In the genomic region with DNA sequence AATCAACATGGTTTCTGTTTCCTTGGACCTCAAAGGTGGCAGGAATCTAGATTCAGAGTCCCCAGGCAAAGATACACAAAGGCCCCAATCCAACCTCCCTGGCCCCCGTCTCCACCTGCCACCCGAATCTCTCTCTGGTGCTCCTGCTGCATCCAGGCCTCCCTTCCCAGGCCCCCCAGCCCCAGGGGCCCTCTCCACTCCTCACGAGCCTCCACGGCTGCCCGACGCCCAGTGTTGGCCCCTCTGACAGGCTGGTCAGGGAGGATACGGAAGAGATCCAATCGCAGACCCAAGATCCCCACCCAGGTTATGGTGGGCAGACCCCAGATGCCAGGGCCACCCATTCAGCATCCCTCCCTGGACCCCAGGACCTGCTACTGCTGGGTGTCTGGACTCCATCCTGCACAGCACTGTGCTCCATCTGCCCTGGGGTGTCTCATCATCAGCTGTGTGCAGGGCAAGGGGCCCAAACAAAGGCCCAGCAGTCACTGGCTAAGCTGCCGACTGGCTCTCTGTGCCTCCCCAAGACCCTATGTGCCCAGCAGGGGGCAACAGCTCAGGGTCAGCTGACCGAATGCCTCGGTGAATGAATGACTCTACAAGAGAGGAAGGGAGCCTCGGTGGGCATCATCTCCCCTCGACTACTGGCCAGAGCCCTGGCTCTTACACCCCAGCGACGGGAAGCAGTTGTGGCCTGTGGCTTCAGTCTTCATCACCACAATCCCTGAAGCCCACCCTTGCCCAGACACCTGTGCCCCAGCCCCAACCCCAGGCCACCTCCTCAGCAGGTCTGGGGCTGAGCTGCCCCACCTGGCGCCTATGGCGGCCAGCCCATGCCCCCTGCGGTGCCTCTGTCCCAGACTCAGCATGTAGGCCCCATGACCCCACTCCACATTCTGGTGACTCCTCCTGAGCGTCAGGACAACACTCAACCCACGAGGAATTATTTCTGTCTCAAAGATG, we compare ENCODE assay signal across 17 cellular contexts. TPM values are rescaled to one million over a fixed set of nuclear protein-coding genes. Genes with fewer than 3 reads are reported as not detected.
DNase-seq lines count a peak whose midpoint lies in the region; ATAC-seq and TF ChIP-seq lines count a peak whose summit lies in the region.
"Had no signal": no experiment of that assay in that cellular context is flagged by ENCODE, and none has a peak within 500 bp of the region (broad histone marks: within the 10 kb centered on the region; RNA-seq: fewer than 3 reads in every experiment).

No MANE protein-coding gene starts in this region.

- no peaks in the 10 kb centered on the region for H3F3A ChIP-seq in GM23338 (replicated peaks; ENCODE audit: low read depth)

- H3K36me3 ChIP-seq in stomach smooth muscle (ENCODE audit: control insufficient read depth in 2 of 2, insufficient read depth in 2 of 2, low read length in 2 of 2) (peaks cover 17 to 23% of the 10 kb centered on the region in 2 donors), GM23338 (ENCODE audit: insufficient read depth) (no peaks in the 10 kb centered on the region)

- TF ChIP-seq CTCF in GM23338 (conservative IDR thresholded peaks at IDR 0.05; ENCODE audit: low read depth in 2 of 2): peak in 1 of 2 experiments; percentile 38; a peak in 1 of 4 replicates

- H3K4me3 ChIP-seq in stomach smooth muscle (ENCODE audit: low read length in 2 of 2) (no peak overlapping the region), GM23338 (no peak overlapping the region)
- H3K4me3 ChIP-seq: testis had no signal

- intact Hi-C loops in left ventricle myocardium superior (cut with micrococcal nuclease): no loop called here

- H3K27ac Mint-ChIP-seq in T-helper 17 cell (peak overlapping the region; percentile 39), GM23338 (no peak overlapping the region)

- no peaks in the 10 kb centered on the region for H3K27me3 Mint-ChIP-seq in T-helper 17 cell
- peaks cover 5% of the 10 kb centered on the region for H3K27me3 Mint-ChIP-seq in GM23338 (ENCODE audit: insufficient read depth, low read depth, poor library complexity)

- H3K27ac ChIP-seq in stomach smooth muscle (ENCODE audit: low read length) (peak overlapping the region; percentile 87), GM23338 (ENCODE audit: low read depth) (no peak overlapping the region)
- H3K27ac ChIP-seq: 22Rv1, epithelial cell of prostate, testis had no signal

- ATAC-seq in T-helper 17 cell: no peak
- no peak for ATAC-seq in left ventricle myocardium superior
- no peak for ATAC-seq in GM23338
- no peak for ATAC-seq in GM18511 (IDR thresholded peaks at IDR 0.05; ENCODE audit: unreplicated experiment)

- H3K9me2 ChIP-seq in GM23338 (ENCODE audit: insufficient read depth): no peaks in the 10 kb centered on the region

- peak; percentile 23 for DNase-seq in DMS 273 (lab: John Stamatoyannopoulos, UW; ENCODE audit: unreplicated experiment)
- DNase-seq in DMS 273 treated with DMSO at 0.1 percent for 48 hours (lab: John Stamatoyannopoulos, UW): no peak
- DNase-seq in T-helper 17 cell: no peak
- DNase-seq in left ventricle myocardium superior: peak; percentile 29
- DNase-seq in GM23338 (ENCODE audit: low spot score): no peak
- no peak for DNase-seq in inferior parietal cortex (ENCODE audit: extremely low spot score)
- DNase-seq: Caco-2, NCI-H1417 treated with DMSO at 0.1 percent for 48 hours, SIG-M5, testis had no signal

- H3K36me3 Mint-ChIP-seq in T-helper 17 cell (ENCODE audit: low read depth): no peaks in the 10 kb centered on the region
- H3K36me3 Mint-ChIP-seq in GM23338 (ENCODE audit: low read depth): no peaks in the 10 kb centered on the region

- no peaks in the 10 kb centered on the region for H3K9me3 ChIP-seq in T-helper 17 cell (ENCODE audit: control insufficient read depth, low read length, poor library complexity, severe bottlenecking)
- no peaks in the 10 kb centered on the region for H3K9me3 ChIP-seq in stomach smooth muscle (ENCODE audit: control insufficient read depth in 2 of 2, low read length in 2 of 2)
- H3K9me3 ChIP-seq: Caco-2, testis had no signal

- H3K4me1 ChIP-seq in stomach smooth muscle (ENCODE audit: control insufficient read depth, insufficient read depth, low read length) (peaks cover 78% of the 10 kb centered on the region), GM23338 (ENCODE audit: insufficient read depth) (no peaks in the 10 kb centered on the region)
- H3K4me1 ChIP-seq: testis had no signal

- peaks cover 28% of the 10 kb centered on the region for H3K4me1 Mint-ChIP-seq in T-helper 17 cell
- H3K4me1 Mint-ChIP-seq in GM23338: peaks cover 9% of the 10 kb centered on the region

- H4K20me1 ChIP-seq in GM23338 (replicated peaks; ENCODE audit: insufficient read depth): no peaks in the 10 kb centered on the region

- H3K9ac ChIP-seq in stomach smooth muscle (ENCODE audit: low read length in 2 of 2): peak overlapping the region in 1 of 2 donors; percentile 28

- H2AFZ ChIP-seq in GM23338: no peak overlapping the region

- H3K4me2 ChIP-seq in GM23338: no peak overlapping the region

- no peaks in the 10 kb centered on the region for H3K9me3 Mint-ChIP-seq in GM23338

- H3K27me3 ChIP-seq in stomach smooth muscle (ENCODE audit: control insufficient read depth in 1 of 2, insufficient read depth in 2 of 2, low read length in 2 of 2): no peaks in the 10 kb centered on the region
- no peaks in the 10 kb centered on the region for H3K27me3 ChIP-seq in GM23338 (ENCODE audit: insufficient read depth)
- H3K27me3 ChIP-seq: testis had no signal

- H3K4me3 Mint-ChIP-seq in T-helper 17 cell (no peak overlapping the region), GM23338 (no peak overlapping the region)

- no peaks in the 10 kb centered on the region for H3K79me2 ChIP-seq in GM23338 (replicated peaks; ENCODE audit: insufficient read depth)

TF ChIP-seq in GM23338, 12 proteins besides CTCF, POLR2A, EP300 and RAD21 (continues in another document):
- no peak for TF ChIP-seq NANOG (IDR thresholded peaks at IDR 0.05; ENCODE audit: borderline replicate concordance)

RNA-seq across cellular contexts. Expression of gene GPR17, which starts 2.0 kb away (rescaled TPM):
- total RNA-seq in T-helper 17 cell: not detected
- 0.25 TPM for total RNA-seq in left ventricle myocardium superior
- total RNA-seq in GM23338 (2014; rRNA removed; shearing (Covaris generic)): not detected in 2 replicates
- polyA plus RNA-seq in GM23338 (2016; fragmentation: Nextera tagmentation; extraction: Ambion mirVana): not detected in 2 replicates
- total RNA-seq: bronchial epithelial cell, Caco-2, H1, mononuclear cell had no signal

RNA-seq across cellular contexts. Expression of gene LIMS2, which starts 31.4 kb away (rescaled TPM):
- total RNA-seq in T-helper 17 cell (1 to 10 TPM; 2.9 to 7.7 TPM), left ventricle myocardium superior (274 TPM)
- 1.3 and 1.6 TPM in 2 replicates for total RNA-seq in GM23338 (2014; rRNA removed; shearing (Covaris generic))
- 2.6 and 3.5 TPM in 2 replicates for polyA plus RNA-seq in GM23338 (2016; fragmentation: Nextera tagmentation; extraction: Ambion mirVana)

RNA-seq across cellular contexts. Expression of gene SFT2D3, which starts 57.3 kb away (rescaled TPM):
- total RNA-seq in T-helper 17 cell: 1 to 10 TPM; 5.9 to 6.0 TPM
- 3.1 TPM for total RNA-seq in left ventricle myocardium superior
- 13.4 and 13.7 TPM in 2 replicates for total RNA-seq in GM23338 (2014; rRNA removed; shearing (Covaris generic))
- not detected in 2 replicates for polyA plus RNA-seq in GM23338 (2016; fragmentation: Nextera tagmentation; extraction: Ambion mirVana)

Comparison
In these comparisons a context has a peak if more than half of its experiments do, and no peak if none do; other contexts are left out.
1. DNase-seq: peak in DMS 273 (single experiment) and left ventricle myocardium superior (single experiment); none in DMS 273 treated with DMSO at 0.1 percent for 48 hours (single experiment), T-helper 17 cell (0 of 3), GM23338 (single experiment) and inferior parietal cortex (single experiment).
2. RNA of gene LIMS2, which starts 31.4 kb away (total RNA-seq): 274 TPM in left ventricle myocardium superior (single experiment); 2.9 to 7.7 TPM in T-helper 17 cell and 1.3 to 1.6 TPM in GM23338; every median in the first group is over 10 times any median in the second.